Comparison of ENCODE assay signal across 28 cellular contexts in the genomic region with DNA sequence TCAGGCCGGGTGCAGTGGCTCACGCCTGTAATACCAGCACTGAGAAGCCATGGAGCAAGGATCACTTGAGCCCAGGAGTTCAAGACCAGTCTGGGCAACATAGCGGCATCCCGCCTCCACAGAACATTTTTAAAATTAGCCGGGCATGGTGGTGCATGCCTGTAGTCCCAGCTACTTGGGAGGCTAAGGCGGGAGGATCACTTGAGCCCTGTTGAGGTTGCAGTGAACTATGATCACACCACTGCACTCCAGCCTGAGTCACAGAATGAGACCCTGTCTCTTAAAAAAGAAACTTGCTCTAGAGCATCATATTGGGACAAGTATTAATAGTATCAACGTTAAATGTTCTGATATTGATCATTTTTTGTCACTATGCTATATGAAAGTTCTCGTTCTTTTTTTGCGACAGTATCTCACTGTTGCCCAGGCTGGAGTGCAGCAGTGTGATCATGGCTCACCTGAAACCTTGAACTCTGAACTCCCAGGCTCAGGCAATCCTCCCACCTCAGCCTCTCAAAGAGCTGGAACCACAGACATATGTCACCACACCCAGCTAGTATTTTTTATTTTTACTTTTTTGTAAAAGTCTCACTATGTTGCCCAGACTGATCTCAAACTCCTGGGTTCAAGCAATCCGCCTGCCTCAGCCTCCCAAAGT.
"Had no signal": no experiment of that assay in that cellular context is flagged by ENCODE, and none has a peak within 500 bp of the region (broad histone marks: within the 10 kb centered on the region; RNA-seq: fewer than 3 reads in every experiment).

No MANE protein-coding gene starts in this region.

- H3K36me3 Mint-ChIP-seq: activated naive CD8-positive, alpha-beta T cell; memory B cell; naive B cell; stimulated activated naive B cell treated with anti-CD40 and anti-IgM and Interleukin-4, amounts not matched to agents 10 μg/mL and 1 μg/mL and 100 μg/mL, for 72 hours had no signal

- H3K27ac Mint-ChIP-seq: activated naive CD8-positive, alpha-beta T cell; activated T-cell treated with anti-CD3 and anti-CD28 coated beads, Interleukin-2, amount 50 U/mL, for 24 hours; activated T-helper 17 cell treated with anti-CD3 and anti-CD28 coated beads, Interleukin-2, amount 50 U/mL, for 72 hours; memory B cell; naive B cell; stimulated activated naive B cell treated with anti-CD40 and anti-IgM and Interleukin-4, amounts not matched to agents 10 μg/mL and 1 μg/mL and 100 μg/mL, for 72 hours; T-cell; T-helper 2 cell treated with Interferon-gamma antibody and Interleukin-4, amounts not matched to agents 5 μg/mL and 100 μg/mL, for 36 hours had no signal

- H3K4me3 ChIP-seq: breast epithelium, colonic mucosa, dorsolateral prefrontal cortex, esophagus squamous epithelium, gastrocnemius medialis, mucosa of descending colon, skin epidermis, thoracic aorta, upper lobe of right lung had no signal

- H3K27ac ChIP-seq: breast epithelium, gastrocnemius medialis, thoracic aorta, upper lobe of right lung had no signal

- H3K4me1 ChIP-seq: colonic mucosa, upper lobe of right lung had no signal

- DNase-seq: activated CD8-positive, alpha-beta memory T cell treated with anti-CD3 and anti-CD28 coated beads for 24 hours; activated CD8-positive, alpha-beta memory T cell treated with anti-CD3 and anti-CD28 coated beads, Interleukin-2, amount 50 U/mL, for 4 hours; activated T-cell treated with anti-CD3 and anti-CD28 coated beads, Interleukin-2, amount 50 U/mL, for 24 hours; colonic mucosa; dorsolateral prefrontal cortex; effector memory CD8-positive, alpha-beta T cell; esophagus squamous epithelium; gastrocnemius medialis; head of caudate nucleus; mucosa of descending colon; naive B cell; right cardiac atrium; stimulated activated CD4-positive, alpha-beta T cell treated with anti-CD3 and anti-CD28 coated beads, Interleukin-2, amount 100 ng/mL, for 24 hours; stimulated activated naive B cell treated with anti-CD40 and anti-IgM and Interleukin-4, amounts not matched to agents 10 μg/mL and 1 μg/mL and 100 μg/mL, for 72 hours; T-cell; upper lobe of right lung had no signal

- FAIRE-seq: astrocyte, endothelial cell of umbilical vein, islet of Langerhans, TTC549 had no signal

- H3K4me1 Mint-ChIP-seq: naive B cell; stimulated activated naive B cell treated with anti-CD40 and anti-IgM and Interleukin-4, amounts not matched to agents 10 μg/mL and 1 μg/mL and 100 μg/mL, for 72 hours had no signal

- H3K36me3 ChIP-seq: breast epithelium, colonic mucosa, esophagus squamous epithelium, gastrocnemius medialis, thoracic aorta, upper lobe of right lung had no signal

- H3K4me3 Mint-ChIP-seq: activated naive CD8-positive, alpha-beta T cell; activated T-cell treated with anti-CD3 and anti-CD28 coated beads, Interleukin-2, amount 50 U/mL, for 24 hours; activated T-helper 17 cell treated with anti-CD3 and anti-CD28 coated beads, Interleukin-2, amount 50 U/mL, for 72 hours; central memory CD8-positive, alpha-beta T cell; effector memory CD8-positive, alpha-beta T cell; memory B cell; stimulated activated naive B cell treated with anti-CD40 and anti-IgM and Interleukin-4, amounts not matched to agents 10 μg/mL and 1 μg/mL and 100 μg/mL, for 72 hours; T-cell; T-helper 2 cell treated with Interferon-gamma antibody and Interleukin-4, amounts not matched to agents 5 μg/mL and 100 μg/mL, for 36 hours had no signal

- H3K9me3 Mint-ChIP-seq: activated T-cell treated with anti-CD3 and anti-CD28 coated beads, Interleukin-2, amount 50 U/mL, for 24 hours; activated T-helper 17 cell treated with anti-CD3 and anti-CD28 coated beads, Interleukin-2, amount 50 U/mL, for 72 hours; central memory CD8-positive, alpha-beta T cell; effector memory CD8-positive, alpha-beta T cell; T-helper 2 cell treated with Interferon-gamma antibody and Interleukin-4, amounts not matched to agents 5 μg/mL and 100 μg/mL, for 36 hours had no signal

- H3K27me3 ChIP-seq: breast epithelium, colonic mucosa, dorsolateral prefrontal cortex, esophagus squamous epithelium, gastrocnemius medialis, upper lobe of right lung had no signal

- ATAC-seq: activated T-helper 17 cell treated with anti-CD3 and anti-CD28 coated beads, Interleukin-2, amount 50 U/mL, for 72 hours; effector memory CD8-positive, alpha-beta T cell; gastrocnemius medialis; mucosa of descending colon; right cardiac atrium; stimulated activated naive B cell treated with anti-CD40 and anti-IgM and Interleukin-4, amounts not matched to agents 10 μg/mL and 1 μg/mL and 100 μg/mL, for 72 hours; T-cell; upper lobe of right lung had no signal

- H3K9me3 ChIP-seq: breast epithelium, colonic mucosa, esophagus squamous epithelium, gastrocnemius medialis, mucosa of descending colon, thoracic aorta, upper lobe of right lung had no signal

- H3K27me3 Mint-ChIP-seq: activated naive CD8-positive, alpha-beta T cell; activated T-cell treated with anti-CD3 and anti-CD28 coated beads, Interleukin-2, amount 50 U/mL, for 24 hours; activated T-helper 17 cell treated with anti-CD3 and anti-CD28 coated beads, Interleukin-2, amount 50 U/mL, for 72 hours; central memory CD8-positive, alpha-beta T cell; effector memory CD8-positive, alpha-beta T cell; T-cell had no signal
